Comparison of ENCODE assay signal across 32 cellular contexts in the genomic region with DNA sequence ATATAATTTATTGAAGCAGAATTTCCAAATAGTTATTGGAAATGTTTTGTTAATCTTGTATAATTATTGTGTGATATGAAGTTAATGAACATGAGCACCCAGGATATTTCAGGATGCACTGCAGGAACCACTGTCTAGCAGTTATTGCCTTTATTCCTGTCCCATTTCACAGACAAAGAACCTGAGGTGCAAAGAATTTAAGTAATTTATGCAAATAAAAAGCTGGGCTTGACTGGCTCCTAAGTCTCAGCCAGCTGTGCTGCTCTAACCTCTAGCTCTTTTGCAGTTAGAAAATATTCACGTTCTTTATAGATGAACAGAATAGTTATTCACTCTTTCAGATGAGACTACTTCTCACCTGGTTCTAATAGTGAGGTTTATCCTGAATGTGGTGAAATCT.
"Had no signal": no experiment of that assay in that cellular context is flagged by ENCODE, and none has a peak within 500 bp of the region (broad histone marks: within the 10 kb centered on the region; RNA-seq: fewer than 3 reads in every experiment).

No MANE protein-coding gene starts in this region.

- ATAC-seq: activated CD4-positive, alpha-beta T cell treated with anti-CD3 and anti-CD28 coated beads for 36 hours; activated CD8-positive, alpha-beta memory T cell treated with anti-CD3 and anti-CD28 coated beads, Interleukin-2, amount 10 ng/mL, durations not matched to agents 7 days and 5 days; activated CD8-positive, alpha-beta T cell treated with anti-CD3 and anti-CD28 coated beads, Interleukin-2, amount 10 ng/mL, durations not matched to agents 7 days and 5 days; activated naive CD4-positive, alpha-beta T cell treated with anti-CD3 and anti-CD28 coated beads, Interleukin-2, amount 50 U/mL, for 72 hours; gastroesophageal sphincter; heart right ventricle; T-helper 17 cell had no signal

- H3K27ac ChIP-seq: ascending aorta, breast epithelium, cardiac muscle cell, colonic mucosa, epithelial cell of prostate, esophagus squamous epithelium, gastroesophageal sphincter, heart right ventricle, WERI-Rb-1 had no signal

- H3K9me3 ChIP-seq: ascending aorta, breast epithelium, colonic mucosa, esophagus squamous epithelium, gastroesophageal sphincter, heart right ventricle had no signal

- H3K36me3 ChIP-seq: ascending aorta, breast epithelium, cardiac muscle cell, colonic mucosa, esophagus squamous epithelium, gastroesophageal sphincter, heart right ventricle, WERI-Rb-1 had no signal

- FAIRE-seq: endometrium, endothelial cell of umbilical vein had no signal

- DNase-seq: activated CD4-positive, alpha-beta memory T cell treated with anti-CD3 and anti-CD28 coated beads for 36 hours; activated CD4-positive, alpha-beta T cell treated with anti-CD3 and anti-CD28 coated beads for 36 hours; activated CD4-positive, alpha-beta T cell treated with anti-CD3 and anti-CD28 coated beads, Interleukin-2, amount 10 ng/mL, durations not matched to agents 24 days and 14 days; activated CD4-positive, CD25-positive, alpha-beta regulatory T cell; activated CD4-positive, CD25-positive, alpha-beta regulatory T cell treated with anti-CD3 and anti-CD28 coated beads, Interleukin-2, amount 50 U/mL, for 72 hours; activated CD8-positive, alpha-beta memory T cell treated with anti-CD3 and anti-CD28 coated beads, Interleukin-2, amount 10 ng/mL, durations not matched to agents 7 days and 5 days; activated CD8-positive, alpha-beta memory T cell treated with anti-CD3 and anti-CD28 coated beads, Interleukin-2, amount 50 U/mL, for 4 hours; activated CD8-positive, alpha-beta T cell treated with anti-CD3 and anti-CD28 coated beads, Interleukin-2, amount 10 ng/mL, durations not matched to agents 7 days and 5 days; activated gamma-delta T cell; activated naive CD4-positive, alpha-beta T cell; activated naive CD4-positive, alpha-beta T cell treated with anti-CD3 and anti-CD28 coated beads, Interleukin-2, amount 10 ng/mL, durations not matched to agents 7 days and 5 days; activated naive CD8-positive, alpha-beta T cell treated with anti-CD3 and anti-CD28 coated beads, Interleukin-2, amount 10 ng/mL, durations not matched to agents 7 days and 5 days; activated T-cell treated with anti-CD3 and anti-CD28 coated beads, Interleukin-2, amount 50 U/mL, for 1 hour; activated T-cell treated with anti-CD3 and anti-CD28 coated beads, Interleukin-2, amount 50 U/mL, for 48 hours; central memory CD4-positive, alpha-beta T cell; cerebellar nuclear complex; colonic mucosa; effector CD8-positive, alpha-beta T cell; esophagus squamous epithelium; foreskin melanocyte; heart right ventricle; T-helper 17 cell; T1000; WERI-Rb-1 had no signal

- H3K4me1 ChIP-seq: ascending aorta, breast epithelium, colonic mucosa, esophagus squamous epithelium, gastroesophageal sphincter, heart right ventricle had no signal

- H3K27me3 ChIP-seq: ascending aorta, breast epithelium, cardiac muscle cell, colonic mucosa, esophagus squamous epithelium, gastroesophageal sphincter, heart right ventricle had no signal

- H3K4me3 ChIP-seq: ascending aorta, breast epithelium, cardiac muscle cell, colonic mucosa, esophagus squamous epithelium, gastroesophageal sphincter, heart right ventricle had no signal
